ENCODE assay signal across 1 cellular context in the genomic region with DNA sequence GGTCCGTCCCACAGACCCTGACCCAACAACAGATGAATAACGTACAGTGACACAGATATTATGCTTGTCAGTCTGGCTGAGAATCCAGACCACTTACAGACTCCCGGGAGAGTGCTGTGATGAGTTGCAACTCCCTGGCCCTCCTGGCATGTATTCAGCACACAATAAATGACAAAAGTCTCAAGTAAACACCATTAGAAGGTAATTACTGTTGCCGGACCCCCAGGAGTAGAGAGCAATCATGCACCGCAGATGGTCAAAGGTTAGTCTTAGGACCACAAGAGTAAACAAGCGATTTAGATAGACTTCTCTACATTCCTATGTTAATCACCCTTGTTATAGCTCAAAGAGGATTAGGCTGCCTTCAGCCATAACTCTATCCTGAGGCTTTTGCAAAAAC.
TF ChIP-seq lines count a peak whose summit lies in the region.

No MANE protein-coding gene starts in this region.

TF ChIP-seq in HepG2, 621 proteins besides CTCF, POLR2A, EP300 and RAD21 (continued from another document):
- TF ChIP-seq ZNF569 (CRISPR knock-in tag; IDR thresholded peaks at IDR 0.05; ENCODE audit: borderline replicate concordance) (no peak), DPF2 (CRISPR knock-in tag; IDR thresholded peaks at IDR 0.05; ENCODE audit: borderline replicate concordance, low read depth) (no peak), NR2F6 (IDR thresholded peaks at IDR 0.05) (no peak), NR2F6 (CRISPR knock-in tag; IDR thresholded peaks at IDR 0.05) (no peak), ZNF660 (CRISPR knock-in tag; IDR thresholded peaks at IDR 0.05; ENCODE audit: borderline replicate concordance, low read depth) (no peak), ZNF83 (CRISPR knock-in tag; IDR thresholded peaks at IDR 0.05; ENCODE audit: borderline replicate concordance) (no peak), CENPT (CRISPR knock-in tag; IDR thresholded peaks at IDR 0.05; ENCODE audit: low read depth) (no peak), CEBPB (IDR thresholded peaks at IDR 0.05; ENCODE audit: borderline replicate concordance, low read depth, low read length) (no peak), RFX5 (IDR thresholded peaks at IDR 0.05; ENCODE audit: low read depth, low read length) (no peak), CREM (IDR thresholded peaks at IDR 0.05) (no peak), CREM (CRISPR knock-in tag; IDR thresholded peaks at IDR 0.05) (no peak), TAF1 (CRISPR knock-in tag; IDR thresholded peaks at IDR 0.05) (no peak), KDM3A (CRISPR knock-in tag; IDR thresholded peaks at IDR 0.05; ENCODE audit: low read depth) (no peak), ZZZ3 (CRISPR knock-in tag; IDR thresholded peaks at IDR 0.05; ENCODE audit: borderline replicate concordance) (no peak), ZNF614 (CRISPR knock-in tag; IDR thresholded peaks at IDR 0.05; ENCODE audit: borderline replicate concordance) (no peak)
- TF ChIP-seq, protein P1, sequence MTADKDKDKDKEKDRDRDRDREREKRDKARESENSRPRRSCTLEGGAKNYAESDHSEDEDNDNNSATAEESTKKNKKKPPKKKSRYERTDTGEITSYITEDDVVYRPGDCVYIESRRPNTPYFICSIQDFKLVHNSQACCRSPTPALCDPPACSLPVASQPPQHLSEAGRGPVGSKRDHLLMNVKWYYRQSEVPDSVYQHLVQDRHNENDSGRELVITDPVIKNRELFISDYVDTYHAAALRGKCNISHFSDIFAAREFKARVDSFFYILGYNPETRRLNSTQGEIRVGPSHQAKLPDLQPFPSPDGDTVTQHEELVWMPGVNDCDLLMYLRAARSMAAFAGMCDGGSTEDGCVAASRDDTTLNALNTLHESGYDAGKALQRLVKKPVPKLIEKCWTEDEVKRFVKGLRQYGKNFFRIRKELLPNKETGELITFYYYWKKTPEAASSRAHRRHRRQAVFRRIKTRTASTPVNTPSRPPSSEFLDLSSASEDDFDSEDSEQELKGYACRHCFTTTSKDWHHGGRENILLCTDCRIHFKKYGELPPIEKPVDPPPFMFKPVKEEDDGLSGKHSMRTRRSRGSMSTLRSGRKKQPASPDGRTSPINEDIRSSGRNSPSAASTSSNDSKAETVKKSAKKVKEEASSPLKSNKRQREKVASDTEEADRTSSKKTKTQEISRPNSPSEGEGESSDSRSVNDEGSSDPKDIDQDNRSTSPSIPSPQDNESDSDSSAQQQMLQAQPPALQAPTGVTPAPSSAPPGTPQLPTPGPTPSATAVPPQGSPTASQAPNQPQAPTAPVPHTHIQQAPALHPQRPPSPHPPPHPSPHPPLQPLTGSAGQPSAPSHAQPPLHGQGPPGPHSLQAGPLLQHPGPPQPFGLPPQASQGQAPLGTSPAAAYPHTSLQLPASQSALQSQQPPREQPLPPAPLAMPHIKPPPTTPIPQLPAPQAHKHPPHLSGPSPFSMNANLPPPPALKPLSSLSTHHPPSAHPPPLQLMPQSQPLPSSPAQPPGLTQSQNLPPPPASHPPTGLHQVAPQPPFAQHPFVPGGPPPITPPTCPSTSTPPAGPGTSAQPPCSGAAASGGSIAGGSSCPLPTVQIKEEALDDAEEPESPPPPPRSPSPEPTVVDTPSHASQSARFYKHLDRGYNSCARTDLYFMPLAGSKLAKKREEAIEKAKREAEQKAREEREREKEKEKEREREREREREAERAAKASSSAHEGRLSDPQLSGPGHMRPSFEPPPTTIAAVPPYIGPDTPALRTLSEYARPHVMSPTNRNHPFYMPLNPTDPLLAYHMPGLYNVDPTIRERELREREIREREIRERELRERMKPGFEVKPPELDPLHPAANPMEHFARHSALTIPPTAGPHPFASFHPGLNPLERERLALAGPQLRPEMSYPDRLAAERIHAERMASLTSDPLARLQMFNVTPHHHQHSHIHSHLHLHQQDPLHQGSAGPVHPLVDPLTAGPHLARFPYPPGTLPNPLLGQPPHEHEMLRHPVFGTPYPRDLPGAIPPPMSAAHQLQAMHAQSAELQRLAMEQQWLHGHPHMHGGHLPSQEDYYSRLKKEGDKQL (CRISPR knock-in tag; IDR thresholded peaks at IDR 0.05; ENCODE audit: low read depth) = no peak
- TF ChIP-seq, protein P2, sequence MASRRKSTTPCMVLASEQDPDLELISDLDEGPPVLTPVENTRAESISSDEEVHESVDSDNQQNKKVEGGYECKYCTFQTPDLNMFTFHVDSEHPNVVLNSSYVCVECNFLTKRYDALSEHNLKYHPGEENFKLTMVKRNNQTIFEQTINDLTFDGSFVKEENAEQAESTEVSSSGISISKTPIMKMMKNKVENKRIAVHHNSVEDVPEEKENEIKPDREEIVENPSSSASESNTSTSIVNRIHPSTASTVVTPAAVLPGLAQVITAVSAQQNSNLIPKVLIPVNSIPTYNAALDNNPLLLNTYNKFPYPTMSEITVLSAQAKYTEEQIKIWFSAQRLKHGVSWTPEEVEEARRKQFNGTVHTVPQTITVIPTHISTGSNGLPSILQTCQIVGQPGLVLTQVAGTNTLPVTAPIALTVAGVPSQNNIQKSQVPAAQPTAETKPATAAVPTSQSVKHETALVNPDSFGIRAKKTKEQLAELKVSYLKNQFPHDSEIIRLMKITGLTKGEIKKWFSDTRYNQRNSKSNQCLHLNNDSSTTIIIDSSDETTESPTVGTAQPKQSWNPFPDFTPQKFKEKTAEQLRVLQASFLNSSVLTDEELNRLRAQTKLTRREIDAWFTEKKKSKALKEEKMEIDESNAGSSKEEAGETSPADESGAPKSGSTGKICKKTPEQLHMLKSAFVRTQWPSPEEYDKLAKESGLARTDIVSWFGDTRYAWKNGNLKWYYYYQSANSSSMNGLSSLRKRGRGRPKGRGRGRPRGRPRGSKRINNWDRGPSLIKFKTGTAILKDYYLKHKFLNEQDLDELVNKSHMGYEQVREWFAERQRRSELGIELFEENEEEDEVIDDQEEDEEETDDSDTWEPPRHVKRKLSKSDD (CRISPR knock-in tag; IDR thresholded peaks at IDR 0.05; ENCODE audit: low read depth) = no peak
- TF ChIP-seq, protein P3, sequence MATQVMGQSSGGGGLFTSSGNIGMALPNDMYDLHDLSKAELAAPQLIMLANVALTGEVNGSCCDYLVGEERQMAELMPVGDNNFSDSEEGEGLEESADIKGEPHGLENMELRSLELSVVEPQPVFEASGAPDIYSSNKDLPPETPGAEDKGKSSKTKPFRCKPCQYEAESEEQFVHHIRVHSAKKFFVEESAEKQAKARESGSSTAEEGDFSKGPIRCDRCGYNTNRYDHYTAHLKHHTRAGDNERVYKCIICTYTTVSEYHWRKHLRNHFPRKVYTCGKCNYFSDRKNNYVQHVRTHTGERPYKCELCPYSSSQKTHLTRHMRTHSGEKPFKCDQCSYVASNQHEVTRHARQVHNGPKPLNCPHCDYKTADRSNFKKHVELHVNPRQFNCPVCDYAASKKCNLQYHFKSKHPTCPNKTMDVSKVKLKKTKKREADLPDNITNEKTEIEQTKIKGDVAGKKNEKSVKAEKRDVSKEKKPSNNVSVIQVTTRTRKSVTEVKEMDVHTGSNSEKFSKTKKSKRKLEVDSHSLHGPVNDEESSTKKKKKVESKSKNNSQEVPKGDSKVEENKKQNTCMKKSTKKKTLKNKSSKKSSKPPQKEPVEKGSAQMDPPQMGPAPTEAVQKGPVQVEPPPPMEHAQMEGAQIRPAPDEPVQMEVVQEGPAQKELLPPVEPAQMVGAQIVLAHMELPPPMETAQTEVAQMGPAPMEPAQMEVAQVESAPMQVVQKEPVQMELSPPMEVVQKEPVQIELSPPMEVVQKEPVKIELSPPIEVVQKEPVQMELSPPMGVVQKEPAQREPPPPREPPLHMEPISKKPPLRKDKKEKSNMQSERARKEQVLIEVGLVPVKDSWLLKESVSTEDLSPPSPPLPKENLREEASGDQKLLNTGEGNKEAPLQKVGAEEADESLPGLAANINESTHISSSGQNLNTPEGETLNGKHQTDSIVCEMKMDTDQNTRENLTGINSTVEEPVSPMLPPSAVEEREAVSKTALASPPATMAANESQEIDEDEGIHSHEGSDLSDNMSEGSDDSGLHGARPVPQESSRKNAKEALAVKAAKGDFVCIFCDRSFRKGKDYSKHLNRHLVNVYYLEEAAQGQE (IDR thresholded peaks at IDR 0.05; ENCODE audit: borderline replicate concordance in 1 of 2, low read depth in 1 of 2, low read length in 2 of 2) = no peak
